In the genomic region with DNA sequence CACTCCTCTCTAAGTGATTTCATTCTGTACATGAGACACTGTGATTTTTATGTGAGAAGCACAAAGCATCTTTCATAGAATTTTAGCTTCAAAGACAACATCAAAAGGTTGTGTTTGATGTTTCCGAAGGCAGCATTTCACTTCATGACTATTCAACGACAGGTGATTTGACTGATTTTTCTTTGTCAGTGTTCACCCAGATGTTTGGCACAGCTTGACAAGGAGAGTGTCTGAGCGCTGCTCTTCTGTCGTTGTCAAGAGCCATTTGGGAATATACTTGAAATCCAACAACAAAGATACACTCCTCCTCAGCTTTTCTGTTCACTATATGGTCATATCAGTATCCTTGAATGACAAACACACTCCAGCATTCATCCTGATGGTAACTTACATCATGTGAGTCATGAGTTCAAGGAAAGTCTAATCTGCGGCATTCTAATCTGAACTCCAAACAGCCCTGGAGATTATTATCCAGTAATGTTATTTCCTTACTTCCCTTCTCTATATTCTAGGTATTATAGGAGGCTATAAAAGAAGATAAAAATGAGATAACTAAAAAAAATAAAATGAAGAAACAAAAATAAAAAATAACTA, we compare ENCODE assay signal across 26 cellular contexts. TPM values are rescaled to one million over a fixed set of nuclear protein-coding genes. Genes with fewer than 3 reads are reported as not detected.
"Had no signal": no experiment of that assay in that cellular context is flagged by ENCODE, and none has a peak within 500 bp of the region (broad histone marks: within the 10 kb centered on the region; RNA-seq: fewer than 3 reads in every experiment).

No MANE protein-coding gene starts in this region.

- H3K36me3 ChIP-seq: MG63, SJSA1 had no signal

- H3K9me3 Mint-ChIP-seq: activated CD8-positive, alpha-beta T cell treated with anti-CD3 and anti-CD28 coated beads for 36 hours; activated naive CD4-positive, alpha-beta T cell treated with anti-CD3 and anti-CD28 coated beads, Interleukin-2, amount 10 ng/mL, durations not matched to agents 7 days and 5 days had no signal

- H3K4me1 ChIP-seq: SJSA1 had no signal

- H3K27me3 Mint-ChIP-seq: activated CD8-positive, alpha-beta T cell treated with anti-CD3 and anti-CD28 coated beads for 36 hours; activated naive CD4-positive, alpha-beta T cell treated with anti-CD3 and anti-CD28 coated beads, Interleukin-2, amount 10 ng/mL, durations not matched to agents 7 days and 5 days; activated naive CD8-positive, alpha-beta T cell treated with anti-CD3 and anti-CD28 coated beads for 36 hours had no signal

- ATAC-seq: activated CD4-positive, CD25-positive, alpha-beta regulatory T cell treated with anti-CD3 and anti-CD28 coated beads, Interleukin-2, amount 50 U/mL, for 24 hours; activated CD8-positive, alpha-beta T cell treated with anti-CD3 and anti-CD28 coated beads for 36 hours; activated T-cell treated with anti-CD3 and anti-CD28 coated beads, Interleukin-2, amount 50 U/mL, for 72 hours; PC-3; SK-N-SH treated with all-trans-retinoic acid at 6 μM for 48 hours had no signal

- H3K9me3 ChIP-seq: MG63, SJSA1 had no signal

- H3K27ac Mint-ChIP-seq: activated CD8-positive, alpha-beta T cell treated with anti-CD3 and anti-CD28 coated beads for 36 hours; activated naive CD4-positive, alpha-beta T cell treated with anti-CD3 and anti-CD28 coated beads, Interleukin-2, amount 10 ng/mL, durations not matched to agents 7 days and 5 days; activated naive CD8-positive, alpha-beta T cell treated with anti-CD3 and anti-CD28 coated beads for 36 hours; activated T-cell treated with anti-CD3 and anti-CD28 coated beads, Interleukin-2, amount 50 U/mL, for 72 hours; activated T-helper 2 cell treated with anti-CD3 and anti-CD28 coated beads, Interferon-gamma antibody, Interleukin-2, Interleukin-4, amounts not matched to agents 10 μg/mL and 5 μg/mL and 100 μg/mL, durations not matched to agents 14 hours and 24 hours and 36 hours; T-helper 1 cell treated with Interleukin-12 subunit alpha and Interleukin-12 subunit beta and Interleukin-4 antibody, amounts not matched to agents 30 μg/mL and 1 μg/mL, for 36 hours had no signal

- H3K27ac ChIP-seq: SJSA1 had no signal

- DNase-seq: activated CD4-positive, alpha-beta T cell treated with anti-CD3 and anti-CD28 coated beads for 4 hours; activated CD8-positive, alpha-beta memory T cell treated with anti-CD3 and anti-CD28 coated beads, Interleukin-2, amount 50 U/mL, for 4 hours; activated CD8-positive, alpha-beta T cell treated with anti-CD3 and anti-CD28 coated beads for 36 hours; activated gamma-delta T cell treated with Interleukin-2 at 50 U/mL for 16 hours; activated naive CD4-positive, alpha-beta T cell treated with anti-CD3 and anti-CD28 coated beads, Interleukin-2, amount 10 ng/mL, durations not matched to agents 7 days and 5 days; activated naive CD8-positive, alpha-beta T cell treated with anti-CD3 and anti-CD28 coated beads for 36 hours; activated T-cell treated with anti-CD3 and anti-CD28 coated beads, Interleukin-2, amount 50 U/mL, for 72 hours; anterior cingulate cortex; central memory CD4-positive, alpha-beta T cell; MG63; MV-4-11; NCI-H1092 treated with DMSO at 0.1 percent for 48 hours; NCI-H1417 treated with DMSO at 0.1 percent for 48 hours; NCI-H1694; NCI-H2081 treated with DMSO at 0.1 percent for 48 hours; SHP77; SW 1271 had no signal

- H3K4me1 Mint-ChIP-seq: activated naive CD4-positive, alpha-beta T cell treated with anti-CD3 and anti-CD28 coated beads, Interleukin-2, amount 10 ng/mL, durations not matched to agents 7 days and 5 days; activated naive CD8-positive, alpha-beta T cell treated with anti-CD3 and anti-CD28 coated beads for 36 hours had no signal

- H3K27me3 ChIP-seq: MG63, SJSA1 had no signal

- FAIRE-seq: bronchial epithelial cell, RCC 7860 had no signal

- H3K36me3 Mint-ChIP-seq: activated naive CD4-positive, alpha-beta T cell treated with anti-CD3 and anti-CD28 coated beads, Interleukin-2, amount 10 ng/mL, durations not matched to agents 7 days and 5 days; activated naive CD8-positive, alpha-beta T cell treated with anti-CD3 and anti-CD28 coated beads for 36 hours had no signal

- H3K4me3 Mint-ChIP-seq: activated CD8-positive, alpha-beta T cell treated with anti-CD3 and anti-CD28 coated beads for 36 hours; activated naive CD4-positive, alpha-beta T cell treated with anti-CD3 and anti-CD28 coated beads, Interleukin-2, amount 10 ng/mL, durations not matched to agents 7 days and 5 days; activated naive CD8-positive, alpha-beta T cell treated with anti-CD3 and anti-CD28 coated beads for 36 hours; activated T-cell treated with anti-CD3 and anti-CD28 coated beads, Interleukin-2, amount 50 U/mL, for 72 hours; T-helper 1 cell treated with Interleukin-12 subunit alpha and Interleukin-12 subunit beta and Interleukin-4 antibody, amounts not matched to agents 30 μg/mL and 1 μg/mL, for 36 hours had no signal

- H3K4me3 ChIP-seq: MG63, SJSA1 had no signal

RNA-seq across cellular contexts. Expression of gene ST6GAL2, which starts 45.9 kb away (rescaled TPM):
- total RNA-seq: activated CD8-positive, alpha-beta T cell treated with anti-CD3 and anti-CD28 coated beads for 36 hours; activated naive CD8-positive, alpha-beta T cell treated with anti-CD3 and anti-CD28 coated beads for 36 hours; activated T-cell treated with anti-CD3 and anti-CD28 coated beads, Interleukin-2, amount 50 U/mL, for 72 hours; activated T-helper 2 cell treated with anti-CD3 and anti-CD28 coated beads, Interferon-gamma antibody, Interleukin-2, Interleukin-4, amounts not matched to agents 10 μg/mL and 5 μg/mL and 100 μg/mL, durations not matched to agents 14 hours and 24 hours and 36 hours; bronchial epithelial cell; NCI-H460; SJSA1 had no signal
